In genomic region chr10:63376560-63377304, GRCh38 we compare ENCODE assay signal across 10 cellular contexts.
DNase-seq lines count a peak whose midpoint lies in the region; ATAC-seq and TF ChIP-seq lines count a peak whose summit lies in the region.
"Had no signal": no experiment of that assay in that cellular context is flagged by ENCODE, and none has a peak within 500 bp of the region (broad histone marks: within the 10 kb centered on the region; RNA-seq: fewer than 3 reads in every experiment).

No MANE protein-coding gene starts in this region.

- H3K36me3 Mint-ChIP-seq in dendritic cell treated with granulocyte-macrophage colony-stimulating factor and Interleukin-4, amounts not matched to agents 40 ng/mL and 50 ng/mL, for 4 days (ENCODE audit: low read depth), result no peaks in the 10 kb centered on the region
- H3K36me3 Mint-ChIP-seq in Calu3 (ENCODE audit: insufficient read depth, unreplicated experiment), result no peaks in the 10 kb centered on the region

- peak; percentile 89 for ATAC-seq in GM21360 (IDR thresholded peaks at IDR 0.05; ENCODE audit: unreplicated experiment)
- ATAC-seq in HG03442 (IDR thresholded peaks at IDR 0.05; ENCODE audit: unreplicated experiment), result peak; percentile 98

- H3K4me3 Mint-ChIP-seq in dendritic cell treated with granulocyte-macrophage colony-stimulating factor and Interleukin-4, amounts not matched to agents 40 ng/mL and 50 ng/mL, for 4 days, result peak overlapping the region; percentile 54
- no peak overlapping the region for H3K4me3 Mint-ChIP-seq in Calu3 (ENCODE audit: low read depth, unreplicated experiment)
- H3K4me3 Mint-ChIP-seq: stimulated activated naive CD8-positive, alpha-beta T cell treated with anti-CD3 and anti-CD28 coated beads, Interleukin-15, Interleukin-2, amounts not matched to agents 100 ng/mL and 50 ng/mL, for 24 hours; T-helper 1 cell treated with Interleukin-12 subunit alpha and Interleukin-12 subunit beta and Interleukin-4 antibody, amounts not matched to agents 30 μg/mL and 1 μg/mL, for 36 hours had no signal

- no peaks in the 10 kb centered on the region for H3K9me3 Mint-ChIP-seq in dendritic cell treated with granulocyte-macrophage colony-stimulating factor and Interleukin-4, amounts not matched to agents 40 ng/mL and 50 ng/mL, for 4 days
- H3K9me3 Mint-ChIP-seq in Calu3 (ENCODE audit: low read depth, unreplicated experiment), result no peaks in the 10 kb centered on the region
- H3K9me3 Mint-ChIP-seq: T-helper 1 cell treated with Interleukin-12 subunit alpha and Interleukin-12 subunit beta and Interleukin-4 antibody, amounts not matched to agents 30 μg/mL and 1 μg/mL, for 36 hours had no signal

- BruUV-seq in Calu3 (replicated peaks; lab: Mats Ljungman, UMichigan), result no TSS peak

- TF ChIP-seq CTCF in AG10803 (conservative IDR thresholded peaks at IDR 0.05; ENCODE audit: low read length), result no peak
- TF ChIP-seq CTCF in Calu3 (IDR thresholded peaks at IDR 0.05; ENCODE audit: unreplicated experiment), result no peak

- peak overlapping the region; percentile 57 for H3K27ac Mint-ChIP-seq in dendritic cell treated with granulocyte-macrophage colony-stimulating factor and Interleukin-4, amounts not matched to agents 40 ng/mL and 50 ng/mL, for 4 days
- H3K27ac Mint-ChIP-seq in Calu3 (ENCODE audit: unreplicated experiment), result no peak overlapping the region
- H3K27ac Mint-ChIP-seq: T-helper 1 cell treated with Interleukin-12 subunit alpha and Interleukin-12 subunit beta and Interleukin-4 antibody, amounts not matched to agents 30 μg/mL and 1 μg/mL, for 36 hours had no signal

- peaks cover 32% of the 10 kb centered on the region for H3K4me1 Mint-ChIP-seq in dendritic cell treated with granulocyte-macrophage colony-stimulating factor and Interleukin-4, amounts not matched to agents 40 ng/mL and 50 ng/mL, for 4 days (ENCODE audit: low read depth)
- peaks cover 7% of the 10 kb centered on the region for H3K4me1 Mint-ChIP-seq in Calu3 (ENCODE audit: low read depth, unreplicated experiment)

- CTCF ChIA-PET in Calu3 (lab: Charles Lee), result no interaction called here

- no peaks in the 10 kb centered on the region for H3K27me3 Mint-ChIP-seq in dendritic cell treated with granulocyte-macrophage colony-stimulating factor and Interleukin-4, amounts not matched to agents 40 ng/mL and 50 ng/mL, for 4 days
- no peaks in the 10 kb centered on the region for H3K27me3 Mint-ChIP-seq in Calu3 (ENCODE audit: unreplicated experiment)
- H3K27me3 Mint-ChIP-seq: stimulated activated naive CD8-positive, alpha-beta T cell treated with anti-CD3 and anti-CD28 coated beads, Interleukin-15, Interleukin-2, amounts not matched to agents 100 ng/mL and 50 ng/mL, for 24 hours had no signal

- H3K4me3 ChIP-seq in AG10803 (ENCODE audit: low read length), result peak overlapping the region; percentile 54

- DNase-seq in AG10803 (ENCODE audit: low read depth) (peak; percentile 94), Calu3 (no peak), NCI-H146 (lab: John Stamatoyannopoulos, UW) (no peak), T-helper 1 cell (no peak)
- DNase-seq in activated CD4-positive, alpha-beta T cell treated with anti-CD3 and anti-CD28 coated beads for 1 hour, result no peak

- intact Hi-C loops in dendritic cell treated with granulocyte-macrophage colony-stimulating factor and Interleukin-4, amounts not matched to agents 40 ng/mL and 50 ng/mL, for 4 days (cut with micrococcal nuclease), result no loop called here
- intact Hi-C loops in Calu3 (cut with micrococcal nuclease; ENCODE audit: unreplicated experiment), result no loop called here
